Comparison of ENCODE assay signal across 2 cellular contexts in genomic region chr10:43687373-43687772, GRCh38.
TF ChIP-seq lines count a peak whose summit lies in the region.

No MANE protein-coding gene starts in this region.

TF ChIP-seq in SK-N-SH treated with all-trans-retinoic acid at 6 μM for 48 hours, 23 proteins besides CTCF, POLR2A, EP300 and RAD21 (continued from another document):
- TF ChIP-seq PATZ1 (CRISPR knock-in tag; IDR thresholded peaks at IDR 0.05; ENCODE audit: borderline replicate concordance) = no peak
- TF ChIP-seq ISL1 (CRISPR knock-in tag; IDR thresholded peaks at IDR 0.05) = no peak
- TF ChIP-seq ESRRG (CRISPR knock-in tag; IDR thresholded peaks at IDR 0.05) = no peak
- no peak for TF ChIP-seq ZNF8 (CRISPR knock-in tag; IDR thresholded peaks at IDR 0.05)
- no peak for TF ChIP-seq ZC3H10 (CRISPR knock-in tag; IDR thresholded peaks at IDR 0.05)
- TF ChIP-seq BACH2 (CRISPR knock-in tag; IDR thresholded peaks at IDR 0.05; ENCODE audit: borderline replicate concordance) = no peak
- no peak for TF ChIP-seq RARB (CRISPR knock-in tag; IDR thresholded peaks at IDR 0.05)

TF ChIP-seq in SK-N-SH, 30 proteins besides CTCF, POLR2A, EP300 and RAD21 (continued from another document):
- TF ChIP-seq SMC3 (IDR thresholded peaks at IDR 0.05; ENCODE audit: low read depth, low read length) = no peak
- TF ChIP-seq EZH2phosphoT487 (IDR thresholded peaks at IDR 0.05; ENCODE audit: borderline replicate concordance, low read depth) = no peak
- TF ChIP-seq TCF12 (IDR thresholded peaks at IDR 0.05) = no peak
- no peak for TF ChIP-seq ELF1 (IDR thresholded peaks at IDR 0.05)
- no peak for TF ChIP-seq FOXJ3 (CRISPR knock-in tag; IDR thresholded peaks at IDR 0.05)
- no peak for TF ChIP-seq REST (IDR thresholded peaks at IDR 0.05; ENCODE audit: low read depth, low read length)
- TF ChIP-seq IRF3 (IDR thresholded peaks at IDR 0.05; ENCODE audit: low read depth, low read length) = no peak
- TF ChIP-seq MXI1 (IDR thresholded peaks at IDR 0.05; ENCODE audit: low read depth, low read length) = no peak
- no peak for TF ChIP-seq TEAD4 (IDR thresholded peaks at IDR 0.05; ENCODE audit: borderline replicate concordance, insufficient read depth)
TF ChIP-seq in SK-N-SH: peak in this region for 0.
